Comparison of ENCODE assay signal across 17 cellular contexts in genomic region chr2:194328456-194328855, GRCh38.
DNase-seq lines count a peak whose midpoint lies in the region; ATAC-seq, FAIRE-seq and TF ChIP-seq lines count a peak whose summit lies in the region.
"Had no signal": no experiment of that assay in that cellular context is flagged by ENCODE, and none has a peak within 500 bp of the region (broad histone marks: within the 10 kb centered on the region; RNA-seq: fewer than 3 reads in every experiment).

No MANE protein-coding gene starts in this region.

- H3K9ac ChIP-seq in kidney (ENCODE audit: low read length in 2 of 2), result no peak overlapping the region
- H3K9ac ChIP-seq: BLaER1 had no signal

- H3K36me3 ChIP-seq in kidney (ENCODE audit: control insufficient read depth in 1 of 2, insufficient read depth in 2 of 2, low read length in 2 of 2) (no peaks in the 10 kb centered on the region), upper lobe of right lung (no peaks in the 10 kb centered on the region)
- H3K36me3 ChIP-seq: BLaER1, HAP-1 had no signal

- H3K27ac ChIP-seq in kidney (ENCODE audit: low read depth in 2 of 2, low read length in 2 of 2) (no peak overlapping the region), upper lobe of right lung (no peak overlapping the region)
- H3K27ac ChIP-seq: BLaER1 had no signal

- DNase-seq in Right ventricle myocardium inferior (ENCODE audit: missing footprints), result peak; percentile 32
- DNase-seq in left cardiac atrium, result no peak
- peak; percentile 60 for DNase-seq in kidney
- peak; percentile 44 for DNase-seq in posterior vena cava (ENCODE audit: low spot score)
- peak; percentile 52 for DNase-seq in upper lobe of right lung
- DNase-seq: 8988T; CD4-positive, alpha-beta memory T cell; DND-41; EL; GOT3 had no signal

- no peak for TF ChIP-seq CTCF in kidney (IDR thresholded peaks at IDR 0.05; ENCODE audit: borderline replicate concordance, extremely low read depth, insufficient read depth)
- TF ChIP-seq CTCF in upper lobe of right lung (IDR thresholded peaks at IDR 0.05), result no peak

- intact Hi-C loops in Right ventricle myocardium inferior (cut with DNase I) (no loop called here), left cardiac atrium (cut with DNase I) (no loop called here), kidney (cut with DNase I) (no loop called here), posterior vena cava (cut with DNase I) (no loop called here), upper lobe of right lung (cut with DNase I) (no loop called here)

- H3K9me3 ChIP-seq in kidney (ENCODE audit: control insufficient read depth in 1 of 2, low read length in 2 of 2) (no peaks in the 10 kb centered on the region), upper lobe of right lung (no peaks in the 10 kb centered on the region)
- H3K9me3 ChIP-seq: HAP-1 had no signal

- H3K27me3 ChIP-seq in upper lobe of right lung, result no peaks in the 10 kb centered on the region
- H3K27me3 ChIP-seq: BLaER1 had no signal

- H3K4me1 ChIP-seq in kidney (ENCODE audit: control insufficient read depth in 1 of 2, insufficient read depth in 1 of 2, low read depth in 1 of 2, low read length in 2 of 2) (no peaks in the 10 kb centered on the region), upper lobe of right lung (no peaks in the 10 kb centered on the region)
- H3K4me1 ChIP-seq: BLaER1, HAP-1 had no signal

- FAIRE-seq in kidney (lab: Jason Lieb, UNC), result no peak
- FAIRE-seq: GM12878, HepG2 had no signal

- no peak overlapping the region for H3K4me3 ChIP-seq in kidney (ENCODE audit: low read length in 2 of 2)
- no peak overlapping the region for H3K4me3 ChIP-seq in upper lobe of right lung
- H3K4me3 ChIP-seq: BLaER1, GM12878, HAP-1 had no signal

- ATAC-seq in Right ventricle myocardium inferior (no peak), left cardiac atrium (no peak), upper lobe of right lung (peak; percentile 39), SK-N-SH treated with all-trans-retinoic acid at 6 μM for 48 hours (no peak), HG02571 (IDR thresholded peaks at IDR 0.05; ENCODE audit: unreplicated experiment) (no peak), HG02798 (IDR thresholded peaks at IDR 0.05; ENCODE audit: poor library complexity, unreplicated experiment) (no peak)
- ATAC-seq: GM12878 had no signal

TF ChIP-seq in SK-N-SH treated with all-trans-retinoic acid at 6 μM for 48 hours, 23 proteins besides CTCF, POLR2A, EP300 and RAD21:
- no peak for TF ChIP-seq PATZ1 (CRISPR knock-in tag; IDR thresholded peaks at IDR 0.05; ENCODE audit: borderline replicate concordance)
TF ChIP-seq in SK-N-SH treated with all-trans-retinoic acid at 6 μM for 48 hours: peak in this region for 0.
